ENCODE assay signal across 8 cellular contexts in the genomic region with DNA sequence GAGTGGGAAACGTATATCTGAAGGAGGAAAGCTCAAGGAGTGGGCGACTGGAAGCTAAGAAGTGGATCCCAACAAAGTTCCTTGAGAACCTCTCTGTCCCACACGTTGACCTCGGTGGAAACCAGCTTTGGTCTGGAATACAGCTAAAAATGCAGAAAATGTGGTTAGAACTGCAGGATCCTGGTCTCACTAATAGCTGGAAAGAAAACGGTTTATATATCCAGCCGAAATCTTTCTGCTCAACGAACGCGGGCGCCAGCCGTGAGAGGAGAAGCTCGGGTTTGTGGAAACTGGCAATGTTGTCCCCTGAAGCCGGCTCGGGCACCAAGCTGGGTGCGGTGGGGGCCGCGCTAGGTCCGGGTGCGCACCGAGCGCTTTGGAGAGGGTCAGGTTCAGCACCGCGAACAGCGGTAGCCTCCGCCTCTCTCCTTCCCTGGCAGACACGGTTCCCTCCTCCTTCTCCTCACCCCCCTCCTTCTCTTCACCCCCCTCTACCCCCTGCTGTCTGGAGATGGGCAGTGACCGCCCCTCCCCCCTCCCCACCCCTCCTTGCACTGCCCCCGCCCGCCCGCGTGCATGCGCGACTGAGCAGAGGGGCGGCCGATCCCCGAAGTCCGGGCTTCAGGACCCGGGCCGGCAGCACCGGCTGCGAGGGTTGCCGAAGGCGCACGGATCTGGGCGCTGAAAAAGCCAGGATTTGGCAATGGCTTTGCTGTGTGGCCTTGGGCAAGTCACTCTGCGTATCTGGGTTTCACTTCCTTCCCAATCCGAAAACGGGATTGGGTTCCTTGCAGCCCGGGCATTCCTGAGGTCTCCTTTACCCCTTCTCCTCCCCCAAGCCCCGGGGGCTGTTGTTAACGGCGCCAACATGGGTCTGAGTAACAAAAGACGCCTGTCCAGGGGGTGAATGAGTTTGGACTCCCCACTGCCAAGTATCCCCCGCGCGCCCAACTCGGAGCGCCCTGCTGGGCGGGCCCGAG. TPM values are rescaled to one million over a fixed set of nuclear protein-coding genes. Genes with fewer than 3 reads are reported as not detected.
DNase-seq lines count a peak whose midpoint lies in the region; ATAC-seq, FAIRE-seq and TF ChIP-seq lines count a peak whose summit lies in the region.

TSS of gene SKOR1 (plus strand) at position 610 of the 980 bp plus-strand sequence. CDS start at position 704, 94 bp downstream.

- TF ChIP-seq CTCF in fibroblast of the aortic adventitia (IDR thresholded peaks at IDR 0.05; ENCODE audit: insufficient read depth, low read length), result no peak

- DNase-seq in NCI-H1417 (lab: John Stamatoyannopoulos, UW), result peak in 2 of 3 experiments; percentile 47 to 59
- DNase-seq in NCI-H1417 treated with DMSO at 0.1 percent for 48 hours (lab: John Stamatoyannopoulos, UW), result no peak
- DNase-seq in T-cell, result peak in 1 of 34 experiments; percentile 29
- peak; percentile 43 for DNase-seq in fibroblast of the aortic adventitia (ENCODE audit: low read depth)
- peak; percentile 51 for DNase-seq in sciatic nerve (ENCODE audit: low spot score)
- DNase-seq in stimulated activated naive CD4-positive, alpha-beta T cell treated with Interleukin-2 at 50 U/mL for 16 hours (lab: John Stamatoyannopoulos, UW), result no peak
- no peak for DNase-seq in GM19239 (ENCODE audit: insufficient read length, low spot score)
- DNase-seq in KG1 (lab: John Stamatoyannopoulos, UW), result no peak

- H3K36me3 Mint-ChIP-seq in T-cell, result no peaks in the 10 kb centered on the region

- no peaks in the 10 kb centered on the region for H3K9me3 Mint-ChIP-seq in T-cell

- peak within 1 kb of the TSS in 1 of 2 donors; percentile 49 for H3K27ac Mint-ChIP-seq in T-cell

- H3K4me3 ChIP-seq in fibroblast of the aortic adventitia (ENCODE audit: low read depth, low read length), result peak within 1 kb of the TSS; percentile 25

- ATAC-seq in T-cell (replicated peaks in 1 of 4), result peak in 1 of 4 experiments; percentile 37
- no peak for ATAC-seq in sciatic nerve

- POLR2A ChIA-PET in T-cell (lab: Charles Lee), result no interaction called here

- CTCF ChIA-PET in T-cell (lab: Charles Lee), result no interaction called here

- intact Hi-C loops in sciatic nerve (cut with DNase I), result no loop called here

- H3K4me1 Mint-ChIP-seq in T-cell, result peaks cover 53 to 66% (median 61%) of the 10 kb centered on the region in 3 donors

- peak within 1 kb of the TSS; percentile 29 to 87 (median 51) for H3K4me3 Mint-ChIP-seq in T-cell

- FAIRE-seq in GM19239 (lab: Jason Lieb, UNC), result no peak

- H3K27me3 Mint-ChIP-seq in T-cell, result peaks cover 54 to 75% of the 10 kb centered on the region in 2 donors

RNA-seq across cellular contexts. Expression of gene SKOR1, which starts in this region (rescaled TPM):
- total RNA-seq in T-cell, result 1 to 10 TPM in 3 of 5 donors, under 1 TPM in 2; 0.79 to 2.7 (median 1.3) TPM
- total RNA-seq in fibroblast of the aortic adventitia (ENCODE audit: low replicate concordance), result 0.08 and 0.09 TPM in 2 replicates
- 1.3 TPM for total RNA-seq in sciatic nerve

Comparison
In these comparisons a context has a peak if more than half of its experiments do, and no peak if none do; other contexts are left out.
1. DNase-seq: peak in NCI-H1417 (2 of 3) and sciatic nerve (single experiment); none in NCI-H1417 treated with DMSO at 0.1 percent for 48 hours (single experiment), stimulated activated naive CD4-positive, alpha-beta T cell treated with Interleukin-2 at 50 U/mL for 16 hours (single experiment), GM19239 (single experiment) and KG1 (single experiment).
2. Peak in DNase-seq and H3K4me3 ChIP-seq in fibroblast of the aortic adventitia; RNA of the gene not detected or under 1 TPM.